Comparison of ENCODE assay signal across 26 cellular contexts in genomic region chr19:18912933-18913332, GRCh38. TPM values are rescaled to one million over a fixed set of nuclear protein-coding genes. Genes with fewer than 3 reads are reported as not detected.
"Had no signal": no experiment of that assay in that cellular context is flagged by ENCODE, and none has a peak within 500 bp of the region (broad histone marks: within the 10 kb centered on the region; RNA-seq: fewer than 3 reads in every experiment).

No MANE protein-coding gene starts in this region.

- H3K27ac ChIP-seq: adrenal gland, breast epithelium, KMS-11, Peyer's patch, SJSA1 had no signal

- H3K9me3 ChIP-seq: adrenal gland, breast epithelium, Peyer's patch, SJSA1 had no signal

- ATAC-seq: SK-N-SH treated with all-trans-retinoic acid at 6 μM for 48 hours had no signal

- H3K27me3 Mint-ChIP-seq: activated CD4-positive, alpha-beta memory T cell treated with anti-CD3 and anti-CD28 coated beads, Interleukin-2, amount 10 ng/mL, durations not matched to agents 7 days and 5 days; activated CD4-positive, alpha-beta T cell treated with anti-CD3 and anti-CD28 coated beads, Interleukin-2, amount 10 ng/mL, durations not matched to agents 7 days and 5 days; activated naive CD8-positive, alpha-beta T cell treated with anti-CD3 and anti-CD28 coated beads, Interleukin-2, amount 10 ng/mL, durations not matched to agents 7 days and 5 days had no signal

- H3K27ac Mint-ChIP-seq: activated CD4-positive, alpha-beta memory T cell treated with anti-CD3 and anti-CD28 coated beads, Interleukin-2, amount 10 ng/mL, durations not matched to agents 7 days and 5 days; activated CD4-positive, alpha-beta T cell treated with anti-CD3 and anti-CD28 coated beads, Interleukin-2, amount 10 ng/mL, durations not matched to agents 7 days and 5 days; activated naive CD8-positive, alpha-beta T cell treated with anti-CD3 and anti-CD28 coated beads, Interleukin-2, amount 10 ng/mL, durations not matched to agents 7 days and 5 days; T-helper 2 cell treated with Interferon-gamma antibody and Interleukin-4, amounts not matched to agents 5 μg/mL and 100 μg/mL, for 36 hours had no signal

- DNase-seq: activated CD4-positive, alpha-beta memory T cell treated with anti-CD3 and anti-CD28 coated beads, Interleukin-2, amount 10 ng/mL, durations not matched to agents 7 days and 5 days; activated CD4-positive, alpha-beta T cell treated with anti-CD3 and anti-CD28 coated beads, Interleukin-2, amount 10 ng/mL, durations not matched to agents 7 days and 5 days; activated CD4-positive, CD25-positive, alpha-beta regulatory T cell treated with anti-CD3 and anti-CD28 coated beads, Interleukin-2, amount 50 U/mL, for 72 hours; activated CD8-positive, alpha-beta memory T cell treated with anti-CD3 and anti-CD28 coated beads, Interleukin-2, amount 50 U/mL, for 48 hours; activated naive CD4-positive, alpha-beta T cell treated with anti-CD3 and anti-CD28 coated beads, Interleukin-2, amount 50 U/mL, for 16 hours; activated naive CD8-positive, alpha-beta T cell treated with anti-CD3 and anti-CD28 coated beads, Interleukin-2, amount 10 ng/mL, durations not matched to agents 7 days and 5 days; activated T-cell treated with anti-CD3 and anti-CD28 coated beads, Interleukin-2, amount 50 U/mL, for 1 hour; adrenal gland; anterior cingulate cortex; central memory CD4-positive, alpha-beta T cell; NCI-H1092; NCI-H1417; NCI-H2029 treated with DMSO at 0.1 percent for 48 hours; NCI-H345; NCI-H510A treated with DMSO at 0.1 percent for 48 hours; NCI-H69; SHP77; SW 1271 had no signal

- H3K36me3 ChIP-seq: breast epithelium had no signal

- H3K27me3 ChIP-seq: adrenal gland, breast epithelium, Peyer's patch, SJSA1 had no signal

- H3K4me1 ChIP-seq: breast epithelium had no signal

- H3K4me3 Mint-ChIP-seq: activated CD4-positive, alpha-beta memory T cell treated with anti-CD3 and anti-CD28 coated beads, Interleukin-2, amount 10 ng/mL, durations not matched to agents 7 days and 5 days; activated CD4-positive, alpha-beta T cell treated with anti-CD3 and anti-CD28 coated beads, Interleukin-2, amount 10 ng/mL, durations not matched to agents 7 days and 5 days; activated naive CD8-positive, alpha-beta T cell treated with anti-CD3 and anti-CD28 coated beads, Interleukin-2, amount 10 ng/mL, durations not matched to agents 7 days and 5 days; T-helper 2 cell treated with Interferon-gamma antibody and Interleukin-4, amounts not matched to agents 5 μg/mL and 100 μg/mL, for 36 hours had no signal

- H3K4me2 ChIP-seq: KMS-11 had no signal

- H3K9me3 Mint-ChIP-seq: activated CD4-positive, alpha-beta memory T cell treated with anti-CD3 and anti-CD28 coated beads, Interleukin-2, amount 10 ng/mL, durations not matched to agents 7 days and 5 days; activated CD4-positive, alpha-beta T cell treated with anti-CD3 and anti-CD28 coated beads, Interleukin-2, amount 10 ng/mL, durations not matched to agents 7 days and 5 days; T-helper 2 cell treated with Interferon-gamma antibody and Interleukin-4, amounts not matched to agents 5 μg/mL and 100 μg/mL, for 36 hours had no signal

- H3K4me3 ChIP-seq: adrenal gland, breast epithelium, Peyer's patch, SJSA1 had no signal

- H3K9ac ChIP-seq: KMS-11 had no signal

RNA-seq across cellular contexts. Expression of gene CERS1, which starts 17.0 kb away (rescaled TPM):
- total RNA-seq: activated CD4-positive, alpha-beta memory T cell treated with anti-CD3 and anti-CD28 coated beads, Interleukin-2, amount 10 ng/mL, durations not matched to agents 7 days and 5 days; activated CD4-positive, alpha-beta T cell treated with anti-CD3 and anti-CD28 coated beads, Interleukin-2, amount 10 ng/mL, durations not matched to agents 7 days and 5 days; activated naive CD8-positive, alpha-beta T cell treated with anti-CD3 and anti-CD28 coated beads, Interleukin-2, amount 10 ng/mL, durations not matched to agents 7 days and 5 days; MCF 10A; Peyer's patch; SJSA1; T-helper 1 cell treated with Interleukin-12 subunit alpha and Interleukin-12 subunit beta and Interleukin-4 antibody, amounts not matched to agents 30 ng/mL and 1 ng/mL, for 36 hours had no signal

RNA-seq across cellular contexts. Expression of gene HOMER3, which starts 28.1 kb away (rescaled TPM):
- total RNA-seq: activated CD4-positive, alpha-beta memory T cell treated with anti-CD3 and anti-CD28 coated beads, Interleukin-2, amount 10 ng/mL, durations not matched to agents 7 days and 5 days; activated CD4-positive, alpha-beta T cell treated with anti-CD3 and anti-CD28 coated beads, Interleukin-2, amount 10 ng/mL, durations not matched to agents 7 days and 5 days had no signal
